Comparison of ENCODE assay signal across 20 cellular contexts in the genomic region with DNA sequence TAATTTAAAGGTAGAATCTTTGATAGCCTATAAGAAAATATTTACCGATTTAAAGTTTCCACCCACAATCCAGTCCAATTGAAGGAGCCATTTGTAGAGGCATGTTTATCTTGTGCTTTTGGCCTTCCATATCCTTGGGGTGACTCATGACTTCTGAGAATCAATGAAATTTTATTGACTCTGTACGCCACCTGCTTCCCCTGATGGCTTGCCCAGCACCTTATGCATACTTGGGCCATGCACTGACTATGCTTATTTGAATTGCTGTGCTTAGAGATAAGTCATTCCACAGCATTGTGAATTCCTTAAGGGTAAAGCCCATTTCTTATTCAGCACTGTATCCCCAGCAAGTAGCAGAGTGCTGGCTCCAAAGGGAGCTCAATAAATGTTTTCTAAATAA.
"Had no signal": no experiment of that assay in that cellular context is flagged by ENCODE, and none has a peak within 500 bp of the region (broad histone marks: within the 10 kb centered on the region; RNA-seq: fewer than 3 reads in every experiment).

No MANE protein-coding gene starts in this region.

- H3K36me3 ChIP-seq: heart left ventricle, right lobe of liver, transverse colon had no signal

- H3K9me3 ChIP-seq: heart left ventricle, psoas muscle, right lobe of liver, testis, transverse colon had no signal

- FAIRE-seq: islet of Langerhans had no signal

- H3K27ac ChIP-seq: coronary artery, heart left ventricle, psoas muscle, right lobe of liver, testis, transverse colon had no signal

- ATAC-seq: heart left ventricle; left lobe of liver; naive thymus-derived CD4-positive, alpha-beta T cell; psoas muscle; right lobe of liver; stimulated activated memory B cell treated with anti-CD40 and anti-IgM and Interleukin-4, amounts not matched to agents 10 μg/mL and 1 μg/mL and 100 μg/mL, for 72 hours had no signal

- H3K4me1 ChIP-seq: heart left ventricle, psoas muscle, right lobe of liver, testis, transverse colon had no signal

- H3K27me3 ChIP-seq: heart left ventricle, right lobe of liver, testis, transverse colon had no signal

- H3K4me3 ChIP-seq: coronary artery, heart left ventricle, psoas muscle, right lobe of liver, testis, transverse colon had no signal

- DNase-seq: effector CD4-positive, alpha-beta T cell; foreskin melanocyte; heart left ventricle; hypothalamus; kidney glomerular epithelial cell; mammary epithelial cell; naive thymus-derived CD4-positive, alpha-beta T cell; nephron progenitor cell; psoas muscle; retina; right lobe of liver; stimulated activated CD4-positive, alpha-beta T cell treated with anti-CD3 and anti-CD28 coated beads, Interleukin-15, amount 100 ng/mL, for 24 hours; stimulated activated CD4-positive, alpha-beta T cell treated with anti-CD3 and anti-CD28 coated beads, Interleukin-1b, Interleukin-23, amount 100 ng/mL, for 48 hours; stimulated activated CD4-positive, alpha-beta T cell treated with anti-CD3 and anti-CD28 coated beads, Interleukin-4, amount 100 ng/mL, for 24 hours; testis; transverse colon had no signal
